In the genomic region with DNA sequence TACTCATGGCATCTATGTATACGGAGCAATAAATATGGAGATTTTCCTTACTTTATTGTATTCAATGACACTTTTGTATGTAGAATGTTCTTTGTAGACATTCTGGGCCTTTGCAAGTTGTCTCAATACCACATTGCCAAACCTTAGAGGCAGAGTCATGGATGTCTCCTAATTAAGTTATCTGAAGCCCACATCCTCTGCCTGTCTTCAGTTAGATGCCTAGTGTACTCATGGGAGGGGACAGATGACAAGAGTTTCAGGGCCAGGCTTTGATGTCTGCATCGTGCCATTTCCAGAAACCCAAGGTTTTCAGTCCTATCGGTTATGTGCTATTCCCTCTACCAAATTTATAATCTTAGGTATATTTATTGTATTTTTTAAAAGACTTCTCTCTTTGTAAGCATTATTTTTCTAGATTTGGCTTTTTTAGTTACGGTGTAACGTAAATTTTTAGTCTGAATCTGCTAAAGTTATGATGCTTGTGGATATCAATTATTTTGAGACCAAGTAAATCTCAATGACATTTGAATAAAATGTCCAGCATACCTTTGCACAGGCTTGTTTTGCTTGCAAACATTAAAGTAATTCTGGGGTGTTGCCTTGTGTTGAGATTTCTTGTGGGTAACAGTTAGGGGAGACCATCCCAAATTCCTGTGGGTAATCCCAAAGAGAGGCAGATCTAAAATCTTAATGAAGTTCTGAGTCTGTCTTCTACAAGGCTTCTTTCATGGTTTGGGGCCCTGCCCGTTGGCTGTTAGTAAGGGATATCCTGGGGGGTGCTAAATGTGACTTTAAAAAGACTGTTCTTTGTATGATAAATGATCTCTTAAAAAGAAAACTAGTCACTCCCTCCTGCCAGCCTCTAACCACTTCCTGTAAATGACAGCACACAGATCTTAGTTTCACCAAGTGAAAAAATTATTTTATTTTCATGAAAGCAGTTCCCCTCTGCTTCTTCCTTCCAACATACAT, we compare ENCODE assay signal across 1 cellular context.
TF ChIP-seq lines count a peak whose summit lies in the region.

No MANE protein-coding gene starts in this region.

TF ChIP-seq in GM23338, 12 proteins besides CTCF, POLR2A, EP300 and RAD21 (continued from another document):
- TF ChIP-seq, protein P1, sequence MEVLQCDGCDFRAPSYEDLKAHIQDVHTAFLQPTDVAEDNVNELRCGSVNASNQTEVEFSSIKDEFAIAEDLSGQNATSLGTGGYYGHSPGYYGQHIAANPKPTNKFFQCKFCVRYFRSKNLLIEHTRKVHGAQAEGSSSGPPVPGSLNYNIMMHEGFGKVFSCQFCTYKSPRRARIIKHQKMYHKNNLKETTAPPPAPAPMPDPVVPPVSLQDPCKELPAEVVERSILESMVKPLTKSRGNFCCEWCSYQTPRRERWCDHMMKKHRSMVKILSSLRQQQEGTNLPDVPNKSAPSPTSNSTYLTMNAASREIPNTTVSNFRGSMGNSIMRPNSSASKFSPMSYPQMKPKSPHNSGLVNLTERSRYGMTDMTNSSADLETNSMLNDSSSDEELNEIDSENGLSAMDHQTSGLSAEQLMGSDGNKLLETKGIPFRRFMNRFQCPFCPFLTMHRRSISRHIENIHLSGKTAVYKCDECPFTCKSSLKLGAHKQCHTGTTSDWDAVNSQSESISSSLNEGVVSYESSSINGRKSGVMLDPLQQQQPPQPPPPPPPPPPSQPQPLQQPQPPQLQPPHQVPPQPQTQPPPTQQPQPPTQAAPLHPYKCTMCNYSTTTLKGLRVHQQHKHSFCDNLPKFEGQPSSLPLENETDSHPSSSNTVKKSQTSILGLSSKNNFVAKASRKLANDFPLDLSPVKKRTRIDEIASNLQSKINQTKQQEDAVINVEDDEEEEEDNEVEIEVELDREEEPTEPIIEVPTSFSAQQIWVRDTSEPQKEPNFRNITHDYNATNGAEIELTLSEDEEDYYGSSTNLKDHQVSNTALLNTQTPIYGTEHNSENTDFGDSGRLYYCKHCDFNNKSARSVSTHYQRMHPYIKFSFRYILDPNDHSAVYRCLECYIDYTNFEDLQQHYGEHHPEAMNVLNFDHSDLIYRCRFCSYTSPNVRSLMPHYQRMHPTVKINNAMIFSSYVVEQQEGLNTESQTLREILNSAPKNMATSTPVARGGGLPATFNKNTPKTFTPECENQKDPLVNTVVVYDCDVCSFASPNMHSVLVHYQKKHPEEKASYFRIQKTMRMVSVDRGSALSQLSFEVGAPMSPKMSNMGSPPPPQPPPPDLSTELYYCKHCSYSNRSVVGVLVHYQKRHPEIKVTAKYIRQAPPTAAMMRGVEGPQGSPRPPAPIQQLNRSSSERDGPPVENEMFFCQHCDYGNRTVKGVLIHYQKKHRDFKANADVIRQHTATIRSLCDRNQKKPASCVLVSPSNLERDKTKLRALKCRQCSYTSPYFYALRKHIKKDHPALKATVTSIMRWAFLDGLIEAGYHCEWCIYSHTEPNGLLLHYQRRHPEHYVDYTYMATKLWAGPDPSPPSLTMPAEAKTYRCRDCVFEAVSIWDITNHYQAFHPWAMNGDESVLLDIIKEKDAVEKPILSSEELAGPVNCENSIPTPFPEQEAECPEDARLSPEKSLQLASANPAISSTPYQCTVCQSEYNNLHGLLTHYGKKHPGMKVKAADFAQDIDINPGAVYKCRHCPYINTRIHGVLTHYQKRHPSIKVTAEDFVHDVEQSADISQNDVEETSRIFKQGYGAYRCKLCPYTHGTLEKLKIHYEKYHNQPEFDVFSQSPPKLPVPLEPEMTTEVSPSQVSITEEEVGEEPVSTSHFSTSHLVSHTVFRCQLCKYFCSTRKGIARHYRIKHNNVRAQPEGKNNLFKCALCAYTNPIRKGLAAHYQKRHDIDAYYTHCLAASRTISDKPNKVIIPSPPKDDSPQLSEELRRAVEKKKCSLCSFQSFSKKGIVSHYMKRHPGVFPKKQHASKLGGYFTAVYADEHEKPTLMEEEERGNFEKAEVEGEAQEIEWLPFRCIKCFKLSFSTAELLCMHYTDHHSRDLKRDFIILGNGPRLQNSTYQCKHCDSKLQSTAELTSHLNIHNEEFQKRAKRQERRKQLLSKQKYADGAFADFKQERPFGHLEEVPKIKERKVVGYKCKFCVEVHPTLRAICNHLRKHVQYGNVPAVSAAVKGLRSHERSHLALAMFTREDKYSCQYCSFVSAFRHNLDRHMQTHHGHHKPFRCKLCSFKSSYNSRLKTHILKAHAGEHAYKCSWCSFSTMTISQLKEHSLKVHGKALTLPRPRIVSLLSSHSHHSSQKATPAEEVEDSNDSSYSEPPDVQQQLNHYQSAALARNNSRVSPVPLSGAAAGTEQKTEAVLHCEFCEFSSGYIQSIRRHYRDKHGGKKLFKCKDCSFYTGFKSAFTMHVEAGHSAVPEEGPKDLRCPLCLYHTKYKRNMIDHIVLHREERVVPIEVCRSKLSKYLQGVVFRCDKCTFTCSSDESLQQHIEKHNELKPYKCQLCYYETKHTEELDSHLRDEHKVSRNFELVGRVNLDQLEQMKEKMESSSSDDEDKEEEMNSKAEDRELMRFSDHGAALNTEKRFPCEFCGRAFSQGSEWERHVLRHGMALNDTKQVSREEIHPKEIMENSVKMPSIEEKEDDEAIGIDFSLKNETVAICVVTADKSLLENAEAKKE (CRISPR knock-in tag; IDR thresholded peaks at IDR 0.05): no peak
- TF ChIP-seq EZH2 (IDR thresholded peaks at IDR 0.05; ENCODE audit: low read depth, unreplicated experiment) (no peak), JUNB (IDR thresholded peaks at IDR 0.05; ENCODE audit: unreplicated experiment) (no peak), CREB1 (CRISPR knock-in tag; IDR thresholded peaks at IDR 0.05; ENCODE audit: low read depth) (no peak), POLR2AphosphoS5 (IDR thresholded peaks at IDR 0.05; ENCODE audit: low read depth) (no peak)
